9 cellular contexts compared by ENCODE assay signal in genomic region chr19:55940306-55940705, GRCh38. TPM values are rescaled to one million over a fixed set of nuclear protein-coding genes. Genes with fewer than 3 reads are reported as not detected.
"Had no signal": no experiment of that assay in that cellular context is flagged by ENCODE, and none has a peak within 500 bp of the region (broad histone marks: within the 10 kb centered on the region; RNA-seq: fewer than 3 reads in every experiment).

No MANE protein-coding gene starts in this region.

- DNase-seq: H9, HCEC 1CT had no signal

- H3K4me3 ChIP-seq: GM23338 had no signal

- H3K4me2 ChIP-seq: GM23338 had no signal

- H2AFZ ChIP-seq: GM23338 had no signal

- H3K4me1 Mint-ChIP-seq: GM23338, H9 had no signal

- H3K36me3 Mint-ChIP-seq: IgD-negative memory B cell had no signal

- FAIRE-seq: H1, H54, HepG2 had no signal

- H3K27ac Mint-ChIP-seq: GM23338, H9, IgD-negative memory B cell had no signal

- H3K4me3 Mint-ChIP-seq: GM23338, H9, IgD-negative memory B cell had no signal

- H3K27ac ChIP-seq: HL-60 had no signal

RNA-seq across cellular contexts. Expression of gene NLRP8, which starts 7.3 kb away (rescaled TPM):
- total RNA-seq: GM23338, H1, H9, HepG2, HT1080 had no signal
- polyA plus RNA-seq: GM23338, H1, HepG2, IgD-negative memory B cell had no signal

RNA-seq across cellular contexts. Expression of gene NLRP13, which starts 8.2 kb away (rescaled TPM):
- total RNA-seq: GM23338, H1, H9, HepG2, HT1080 had no signal
- polyA plus RNA-seq: GM23338, H1, HepG2, IgD-negative memory B cell had no signal

RNA-seq across cellular contexts. Expression of gene NLRP5, which starts 46.3 kb away (rescaled TPM):
- total RNA-seq: GM23338, H1, H9, HepG2, HT1080 had no signal
- polyA plus RNA-seq: GM23338, H1, HepG2, IgD-negative memory B cell had no signal
